1 cellular context compared by ENCODE assay signal in genomic region chr1:51345300-51345687, GRCh38.
TF ChIP-seq lines count a peak whose summit lies in the region.

No MANE protein-coding gene starts in this region.

TF ChIP-seq in HCT116, 20 proteins besides CTCF, POLR2A, EP300 and RAD21 (continued from another document):
- TF ChIP-seq REST (IDR thresholded peaks at IDR 0.05; ENCODE audit: low read depth) (no peak), TCF7L2 (IDR thresholded peaks at IDR 0.05; ENCODE audit: borderline replicate concordance, extremely low read depth, insufficient read depth, insufficient read length) (no peak), EZH2phosphoT487 (IDR thresholded peaks at IDR 0.05; ENCODE audit: borderline replicate concordance) (no peak)
- TF ChIP-seq, protein P1, sequence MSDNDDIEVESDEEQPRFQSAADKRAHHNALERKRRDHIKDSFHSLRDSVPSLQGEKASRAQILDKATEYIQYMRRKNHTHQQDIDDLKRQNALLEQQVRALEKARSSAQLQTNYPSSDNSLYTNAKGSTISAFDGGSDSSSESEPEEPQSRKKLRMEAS (IDR thresholded peaks at IDR 0.05): no peak
